26 cellular contexts compared by ENCODE assay signal in genomic region chr2:142041105-142041504, GRCh38.
DNase-seq lines count a peak whose midpoint lies in the region; ATAC-seq, FAIRE-seq and TF ChIP-seq lines count a peak whose summit lies in the region.
"Had no signal": no experiment of that assay in that cellular context is flagged by ENCODE, and none has a peak within 500 bp of the region (broad histone marks: within the 10 kb centered on the region; RNA-seq: fewer than 3 reads in every experiment).

No MANE protein-coding gene starts in this region.

- no peaks in the 10 kb centered on the region for H3K36me3 Mint-ChIP-seq in GM23338 (ENCODE audit: low read depth)
- H3K36me3 Mint-ChIP-seq in stimulated activated naive B cell treated with anti-CD40 and anti-IgM and Interleukin-4, amounts not matched to agents 10 μg/mL and 1 μg/mL and 100 μg/mL, for 72 hours, result no peaks in the 10 kb centered on the region
- H3K36me3 Mint-ChIP-seq: activated CD8-positive, alpha-beta memory T cell treated with anti-CD3 and anti-CD28 coated beads, Interleukin-2, amount 10 ng/mL, durations not matched to agents 7 days and 5 days; activated naive CD4-positive, alpha-beta T cell treated with anti-CD3 and anti-CD28 coated beads, Interleukin-2, amount 10 ng/mL, durations not matched to agents 7 days and 5 days; CD14-positive monocyte had no signal

- TF ChIP-seq CTCF in GM23338 (conservative IDR thresholded peaks at IDR 0.05; ENCODE audit: low read depth in 2 of 2) (no peak), astrocyte of the spinal cord (IDR thresholded peaks at IDR 0.05; ENCODE audit: low read depth, low read length) (no peak)

- no peak overlapping the region for H3K4me2 ChIP-seq in GM23338

- no peaks in the 10 kb centered on the region for H3K9me3 Mint-ChIP-seq in GM23338
- H3K9me3 Mint-ChIP-seq in stimulated activated naive B cell treated with anti-CD40 and anti-IgM and Interleukin-4, amounts not matched to agents 10 μg/mL and 1 μg/mL and 100 μg/mL, for 72 hours, result no peaks in the 10 kb centered on the region
- H3K9me3 Mint-ChIP-seq: CD14-positive monocyte, nephron had no signal

- no peaks in the 10 kb centered on the region for H3K27me3 ChIP-seq in GM23338 (ENCODE audit: insufficient read depth)
- H3K27me3 ChIP-seq: pancreas, thyroid gland had no signal

- no peaks in the 10 kb centered on the region for H3K9me2 ChIP-seq in GM23338 (ENCODE audit: insufficient read depth)

- no peaks in the 10 kb centered on the region for H4K20me1 ChIP-seq in GM23338 (replicated peaks; ENCODE audit: insufficient read depth)

- H3K36me3 ChIP-seq in GM23338 (ENCODE audit: insufficient read depth), result no peaks in the 10 kb centered on the region
- H3K36me3 ChIP-seq: pancreas, thyroid gland, WERI-Rb-1 had no signal

- H3F3A ChIP-seq in GM23338 (replicated peaks; ENCODE audit: low read depth), result no peaks in the 10 kb centered on the region

- H3K27ac Mint-ChIP-seq in GM23338, result 0 out of 2 replicates have a peak overlapping the region, but pooled peaks have one; percentile 4
- no peak overlapping the region for H3K27ac Mint-ChIP-seq in stimulated activated naive B cell treated with anti-CD40 and anti-IgM and Interleukin-4, amounts not matched to agents 10 μg/mL and 1 μg/mL and 100 μg/mL, for 72 hours
- H3K27ac Mint-ChIP-seq: activated CD8-positive, alpha-beta memory T cell treated with anti-CD3 and anti-CD28 coated beads, Interleukin-2, amount 10 ng/mL, durations not matched to agents 7 days and 5 days; activated naive CD4-positive, alpha-beta T cell treated with anti-CD3 and anti-CD28 coated beads, Interleukin-2, amount 10 ng/mL, durations not matched to agents 7 days and 5 days; CD14-positive monocyte; nephron; stimulated activated naive CD8-positive, alpha-beta T cell treated with anti-CD3 and anti-CD28 coated beads, Interleukin-15, amount 100 ng/mL, for 72 hours had no signal

- peaks cover 46% of the 10 kb centered on the region for H3K4me1 Mint-ChIP-seq in GM23338
- H3K4me1 Mint-ChIP-seq in stimulated activated naive B cell treated with anti-CD40 and anti-IgM and Interleukin-4, amounts not matched to agents 10 μg/mL and 1 μg/mL and 100 μg/mL, for 72 hours, result no peaks in the 10 kb centered on the region
- H3K4me1 Mint-ChIP-seq: activated CD8-positive, alpha-beta memory T cell treated with anti-CD3 and anti-CD28 coated beads, Interleukin-2, amount 10 ng/mL, durations not matched to agents 7 days and 5 days; activated naive CD4-positive, alpha-beta T cell treated with anti-CD3 and anti-CD28 coated beads, Interleukin-2, amount 10 ng/mL, durations not matched to agents 7 days and 5 days; CD14-positive monocyte; nephron; stimulated activated naive CD8-positive, alpha-beta T cell treated with anti-CD3 and anti-CD28 coated beads, Interleukin-15, amount 100 ng/mL, for 72 hours had no signal

- H2AFZ ChIP-seq in GM23338, result no peak overlapping the region

- ATAC-seq in GM23338, result no peak
- no peak for ATAC-seq in stimulated activated naive B cell treated with anti-CD40 and anti-IgM and Interleukin-4, amounts not matched to agents 10 μg/mL and 1 μg/mL and 100 μg/mL, for 72 hours (replicated peaks)
- ATAC-seq: activated CD8-positive, alpha-beta memory T cell treated with anti-CD3 and anti-CD28 coated beads, Interleukin-2, amount 10 ng/mL, durations not matched to agents 7 days and 5 days; mucosa of descending colon; pancreas; sciatic nerve; stimulated activated naive CD8-positive, alpha-beta T cell treated with anti-CD3 and anti-CD28 coated beads, Interleukin-15, amount 100 ng/mL, for 72 hours had no signal

- H3K79me2 ChIP-seq in GM23338 (replicated peaks; ENCODE audit: insufficient read depth), result no peaks in the 10 kb centered on the region

- H3K4me3 Mint-ChIP-seq in GM23338, result no peak overlapping the region
- H3K4me3 Mint-ChIP-seq in stimulated activated naive B cell treated with anti-CD40 and anti-IgM and Interleukin-4, amounts not matched to agents 10 μg/mL and 1 μg/mL and 100 μg/mL, for 72 hours, result no peak overlapping the region
- H3K4me3 Mint-ChIP-seq: activated CD8-positive, alpha-beta memory T cell treated with anti-CD3 and anti-CD28 coated beads, Interleukin-2, amount 10 ng/mL, durations not matched to agents 7 days and 5 days; activated naive CD4-positive, alpha-beta T cell treated with anti-CD3 and anti-CD28 coated beads, Interleukin-2, amount 10 ng/mL, durations not matched to agents 7 days and 5 days; CD14-positive monocyte; nephron; stimulated activated naive CD8-positive, alpha-beta T cell treated with anti-CD3 and anti-CD28 coated beads, Interleukin-15, amount 100 ng/mL, for 72 hours had no signal

- no peak for TF ChIP-seq POLR2A in H54 (IDR thresholded peaks at IDR 0.05; ENCODE audit: low read depth, low read length)

- no peak overlapping the region for H3K27ac ChIP-seq in GM23338 (ENCODE audit: low read depth)
- H3K27ac ChIP-seq: pancreas, thyroid gland, WERI-Rb-1 had no signal

- H3K4me1 ChIP-seq in GM23338 (ENCODE audit: insufficient read depth), result peaks cover 37% of the 10 kb centered on the region
- H3K4me1 ChIP-seq: pancreas had no signal

- H3K4me3 ChIP-seq in GM23338 (no peak overlapping the region), astrocyte of the spinal cord (ENCODE audit: low read depth, low read length) (no peak overlapping the region)
- H3K4me3 ChIP-seq: mucosa of descending colon, pancreas, thyroid gland had no signal

- no peak for FAIRE-seq in H54 (lab: Jason Lieb, UNC)
- FAIRE-seq: D721Med, frontal cortex, islet of Langerhans, pancreas had no signal

- DNase-seq in GM23338 (ENCODE audit: low spot score) (no peak), NCI-H69 (lab: John Stamatoyannopoulos, UW) (peak; percentile 3), astrocyte of the spinal cord (ENCODE audit: low read depth, low spot score) (peak; percentile 73), kidney tubule cell (ENCODE audit: low spot score) (peak; percentile 71), DMS53 treated with DMSO at 0.1 percent for 48 hours (lab: John Stamatoyannopoulos, UW; ENCODE audit: unreplicated experiment) (no peak), H54 (ENCODE audit: insufficient read length, low spot score) (no peak), NCI-H2171 treated with DMSO at 0.1 percent for 48 hours (lab: John Stamatoyannopoulos, UW) (no peak)
- no peak for DNase-seq in stimulated activated naive B cell treated with anti-CD40 and anti-IgM and Interleukin-4, amounts not matched to agents 10 μg/mL and 1 μg/mL and 100 μg/mL, for 72 hours
- DNase-seq: activated CD4-positive, alpha-beta T cell treated with anti-CD3 and anti-CD28 coated beads, Interleukin-2, amount 50 U/mL, for 1 hour; activated CD8-positive, alpha-beta memory T cell treated with anti-CD3 and anti-CD28 coated beads, Interleukin-2, amount 10 ng/mL, durations not matched to agents 7 days and 5 days; activated naive CD4-positive, alpha-beta T cell treated with anti-CD3 and anti-CD28 coated beads, Interleukin-2, amount 10 ng/mL, durations not matched to agents 7 days and 5 days; aorta; hypothalamus; mucosa of descending colon; NCI-H524 treated with DMSO at 0.1 percent for 48 hours; pancreas; stimulated activated CD4-positive, alpha-beta T cell treated with anti-CD3 and anti-CD28 coated beads, Interleukin-15, amount 100 ng/mL, for 24 hours; stimulated activated naive CD8-positive, alpha-beta T cell treated with anti-CD3 and anti-CD28 coated beads, Interleukin-15, amount 100 ng/mL, for 72 hours; thyroid gland; WERI-Rb-1 had no signal

- in situ Hi-C loops in astrocyte of the spinal cord (cut with HindIII; ENCODE audit: low sequenced_read_pairs), result no loop called here

- H3K27me3 Mint-ChIP-seq in GM23338 (ENCODE audit: insufficient read depth, low read depth, poor library complexity), result no peaks in the 10 kb centered on the region
- no peaks in the 10 kb centered on the region for H3K27me3 Mint-ChIP-seq in stimulated activated naive B cell treated with anti-CD40 and anti-IgM and Interleukin-4, amounts not matched to agents 10 μg/mL and 1 μg/mL and 100 μg/mL, for 72 hours
- H3K27me3 Mint-ChIP-seq: activated CD8-positive, alpha-beta memory T cell treated with anti-CD3 and anti-CD28 coated beads, Interleukin-2, amount 10 ng/mL, durations not matched to agents 7 days and 5 days; activated naive CD4-positive, alpha-beta T cell treated with anti-CD3 and anti-CD28 coated beads, Interleukin-2, amount 10 ng/mL, durations not matched to agents 7 days and 5 days; stimulated activated naive CD8-positive, alpha-beta T cell treated with anti-CD3 and anti-CD28 coated beads, Interleukin-15, amount 100 ng/mL, for 72 hours had no signal

TF ChIP-seq in GM23338, 12 proteins besides CTCF, POLR2A, EP300 and RAD21:
- TF ChIP-seq ZNF331 (CRISPR knock-in tag; IDR thresholded peaks at IDR 0.05; ENCODE audit: low read depth) (no peak), CREB1 (CRISPR knock-in tag; IDR thresholded peaks at IDR 0.05; ENCODE audit: low read depth) (no peak), STAT1 (IDR thresholded peaks at IDR 0.05; ENCODE audit: unreplicated experiment) (no peak), EZH2phosphoT487 (IDR thresholded peaks at IDR 0.05; ENCODE audit: unreplicated experiment) (no peak)

Comparison
In these comparisons a context has a peak if more than half of its experiments do, and no peak if none do; other contexts are left out.
1. DNase-seq: peak in NCI-H69 (single experiment), astrocyte of the spinal cord (single experiment) and kidney tubule cell (single experiment); none in GM23338 (single experiment), DMS53 treated with DMSO at 0.1 percent for 48 hours (single experiment), stimulated activated naive B cell treated with anti-CD40 and anti-IgM and Interleukin-4, amounts not matched to agents 10 μg/mL and 1 μg/mL and 100 μg/mL, for 72 hours (single experiment), H54 (single experiment) and NCI-H2171 treated with DMSO at 0.1 percent for 48 hours (single experiment).